8 cellular contexts compared by ENCODE assay signal in the genomic region with DNA sequence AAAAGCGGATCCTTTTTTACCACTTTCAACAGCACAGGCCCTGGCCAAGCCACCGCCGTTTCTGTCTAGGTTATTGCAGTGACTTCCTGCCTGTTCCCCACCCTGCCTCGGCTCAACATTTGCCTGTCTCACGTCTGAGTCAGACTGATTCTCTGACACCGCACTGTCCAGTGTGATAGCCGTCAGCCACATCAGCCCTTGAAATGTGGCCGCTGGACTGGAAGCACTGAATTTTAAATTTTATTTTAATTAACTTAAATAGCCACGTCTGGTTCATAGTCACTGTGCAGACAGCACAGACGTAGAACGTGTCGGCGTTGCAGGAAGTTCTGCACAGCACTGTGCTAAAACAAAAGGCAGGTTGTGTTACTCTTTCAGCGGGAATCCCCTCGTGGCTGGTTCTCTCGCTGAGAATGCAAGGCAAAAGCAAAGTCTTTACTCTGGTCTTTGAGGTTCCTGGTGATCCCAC. TPM values are rescaled to one million over a fixed set of nuclear protein-coding genes. Genes with fewer than 3 reads are reported as not detected.
DNase-seq lines count a peak whose midpoint lies in the region; ATAC-seq and TF ChIP-seq lines count a peak whose summit lies in the region.

No MANE protein-coding gene starts in this region.

- no peaks in the 10 kb centered on the region for H3F3A ChIP-seq in PC-9 (ENCODE audit: insufficient read depth, low read depth)

- H3K9me2 ChIP-seq in PC-9 (ENCODE audit: insufficient read depth): no peaks in the 10 kb centered on the region

- no peaks in the 10 kb centered on the region for H3K4me1 ChIP-seq in PC-9 (replicated peaks; ENCODE audit: insufficient read depth)

- no peak for TF ChIP-seq CTCF in PC-9 (conservative IDR thresholded peaks at IDR 0.05)

- H3K36me3 ChIP-seq in PC-9 (ENCODE audit: low read depth): peaks cover 18% of the 10 kb centered on the region; the same call in 1 of the 2 replicates

- no TSS peak for BruUV-seq in PC-9 (replicated peaks; lab: Mats Ljungman, UMichigan)

- intact Hi-C loops in Right ventricle myocardium superior (cut with DNase I) (no loop called here), PC-9 (cut with micrococcal nuclease; ENCODE audit: unreplicated experiment) (no loop called here)

- CTCF ChIA-PET in PC-9 (lab: Charles Lee): no interaction called here

- no peak overlapping the region for H2AFZ ChIP-seq in PC-9

- peak; percentile 84 for ATAC-seq in HG02870 (IDR thresholded peaks at IDR 0.05; ENCODE audit: unreplicated experiment)
- peak; percentile 48 for ATAC-seq in Right ventricle myocardium superior (ENCODE audit: poor library complexity)
- no peak for ATAC-seq in GM18909 (IDR thresholded peaks at IDR 0.05; ENCODE audit: poor library complexity, unreplicated experiment)
- no peak for ATAC-seq in GM18519 (IDR thresholded peaks at IDR 0.05; ENCODE audit: low FRiP score, unreplicated experiment)

- no peaks in the 10 kb centered on the region for H3K79me2 ChIP-seq in PC-9 (ENCODE audit: low read depth)

- no peaks in the 10 kb centered on the region for H3K9me3 ChIP-seq in PC-9 (ENCODE audit: insufficient read depth, low read depth)

- POLR2A ChIA-PET in PC-9 (lab: Charles Lee; ENCODE audit: unreplicated experiment): no interaction called here

- H4K20me1 ChIP-seq in PC-9 (ENCODE audit: insufficient read depth): no peaks in the 10 kb centered on the region

- no peak overlapping the region for H3K4me3 ChIP-seq in PC-9

- DNase-seq in activated CD4-positive, alpha-beta T cell treated with anti-CD3 and anti-CD28 coated beads, Interleukin-2, amount 50 U/mL, for 48 hours: peak; percentile 66 to 71
- DNase-seq in Right ventricle myocardium superior: peak; percentile 57
- DNase-seq in stimulated activated CD8-positive, alpha-beta memory T cell treated with anti-CD3 and anti-CD28 coated beads, Interleukin-2, amount 100 ng/mL, for 48 hours (ENCODE audit: low read depth in 2 of 2): peak; percentile 46 to 49
- DNase-seq in ecto neural progenitor cell (ENCODE audit: low spot score): no peak
- no peak for DNase-seq in PC-9

- H3K27ac ChIP-seq in PC-9: no peak overlapping the region

- H3K27me3 ChIP-seq in PC-9 (ENCODE audit: insufficient read depth, low read depth): no peaks in the 10 kb centered on the region

- no peak overlapping the region for H3K4me2 ChIP-seq in PC-9

RNA-seq across cellular contexts. Expression of gene ADSL, which starts 56.3 kb away (rescaled TPM):
- total RNA-seq in Right ventricle myocardium superior: 52.0 TPM
- 56.2 and 66.2 TPM in 2 replicates for total RNA-seq in PC-9 (2021)

Comparison
In these comparisons a context has a peak if more than half of its experiments do, and no peak if none do; other contexts are left out.
1. ATAC-seq: peak in HG02870 (single experiment) and Right ventricle myocardium superior (single experiment); none in GM18909 (single experiment) and GM18519 (single experiment).
2. DNase-seq: peak in activated CD4-positive, alpha-beta T cell treated with anti-CD3 and anti-CD28 coated beads, Interleukin-2, amount 50 U/mL, for 48 hours (2 of 2), Right ventricle myocardium superior (single experiment) and stimulated activated CD8-positive, alpha-beta memory T cell treated with anti-CD3 and anti-CD28 coated beads, Interleukin-2, amount 100 ng/mL, for 48 hours (2 of 2); none in ecto neural progenitor cell (single experiment) and PC-9 (0 of 2).